ENCODE assay signal across 8 cellular contexts in the genomic region with DNA sequence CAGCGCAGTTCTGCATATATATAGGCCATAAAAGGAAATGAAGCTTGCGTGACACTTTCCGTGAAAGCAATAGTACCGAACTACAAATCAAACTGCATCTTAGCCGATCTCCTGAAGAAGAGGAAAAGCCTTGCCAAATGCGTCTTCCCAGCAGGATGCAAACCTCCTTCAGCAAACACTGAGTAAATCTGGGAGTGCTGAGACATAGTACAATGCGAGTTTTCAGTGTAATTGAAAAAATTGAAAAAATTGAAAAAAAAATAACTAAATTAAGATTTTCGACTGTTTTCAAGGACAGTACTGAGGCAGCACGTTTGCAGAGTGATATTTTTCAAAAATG. TPM values are rescaled to one million over a fixed set of nuclear protein-coding genes. Genes with fewer than 3 reads are reported as not detected.
DNase-seq lines count a peak whose midpoint lies in the region; ATAC-seq, FAIRE-seq and TF ChIP-seq lines count a peak whose summit lies in the region.

No MANE protein-coding gene starts in this region.

- no peaks in the 10 kb centered on the region for H4K20me1 ChIP-seq in astrocyte (ENCODE audit: insufficient read depth, low read length)

- H3K36me3 ChIP-seq in astrocyte (ENCODE audit: insufficient read depth, low read length) = no peaks in the 10 kb centered on the region

- H3K9ac ChIP-seq in astrocyte (ENCODE audit: low read length) = no peak overlapping the region

- peaks cover 6% of the 10 kb centered on the region for H3K4me1 Mint-ChIP-seq in activated CD4-positive, alpha-beta T cell treated with anti-CD3 and anti-CD28 coated beads for 36 hours
- H3K4me1 Mint-ChIP-seq in astrocyte (ENCODE audit: low read depth, unreplicated experiment) (peaks cover 1% of the 10 kb centered on the region), memory B cell (peaks cover 6% of the 10 kb centered on the region)
- peaks cover 8% of the 10 kb centered on the region for H3K4me1 Mint-ChIP-seq in stimulated activated naive CD8-positive, alpha-beta T cell treated with anti-CD3 and anti-CD28 coated beads, Interleukin-15, amount 100 ng/mL, for 72 hours

- no peaks in the 10 kb centered on the region for H3K4me1 ChIP-seq in astrocyte (ENCODE audit: insufficient read depth, low read length)

- H3K9me3 ChIP-seq in astrocyte (ENCODE audit: insufficient read depth, low read depth, low read length) = peaks cover 2% of the 10 kb centered on the region

- H3K9me3 Mint-ChIP-seq in activated CD4-positive, alpha-beta T cell treated with anti-CD3 and anti-CD28 coated beads for 36 hours (ENCODE audit: low read depth) = no peaks in the 10 kb centered on the region
- H3K9me3 Mint-ChIP-seq in astrocyte (ENCODE audit: unreplicated experiment) (peaks cover under 1% of the 10 kb centered on the region), memory B cell (peaks cover 2% of the 10 kb centered on the region)
- no peaks in the 10 kb centered on the region for H3K9me3 Mint-ChIP-seq in stimulated activated naive CD8-positive, alpha-beta T cell treated with anti-CD3 and anti-CD28 coated beads, Interleukin-15, amount 100 ng/mL, for 72 hours

- peaks cover 54% of the 10 kb centered on the region for H3K27me3 Mint-ChIP-seq in activated CD4-positive, alpha-beta T cell treated with anti-CD3 and anti-CD28 coated beads for 36 hours
- H3K27me3 Mint-ChIP-seq in astrocyte (ENCODE audit: low read depth, unreplicated experiment) (peaks cover 27% of the 10 kb centered on the region), memory B cell (peaks cover 23% of the 10 kb centered on the region)
- H3K27me3 Mint-ChIP-seq in stimulated activated naive CD8-positive, alpha-beta T cell treated with anti-CD3 and anti-CD28 coated beads, Interleukin-15, amount 100 ng/mL, for 72 hours = peaks cover 64% of the 10 kb centered on the region

- H3K4me2 ChIP-seq in astrocyte (ENCODE audit: low read length) = peak overlapping the region; percentile 91

- H3K27me3 ChIP-seq in astrocyte (ENCODE audit: insufficient read depth, low read length) = peaks cover 59% of the 10 kb centered on the region

- TF ChIP-seq POLR2A in H54 (IDR thresholded peaks at IDR 0.05; ENCODE audit: low read depth, low read length) = no peak

- no peaks in the 10 kb centered on the region for H3K36me3 Mint-ChIP-seq in activated CD4-positive, alpha-beta T cell treated with anti-CD3 and anti-CD28 coated beads for 36 hours (ENCODE audit: low read depth)
- no peaks in the 10 kb centered on the region for H3K36me3 Mint-ChIP-seq in astrocyte (ENCODE audit: low read depth, unreplicated experiment)
- no peaks in the 10 kb centered on the region for H3K36me3 Mint-ChIP-seq in memory B cell

- H3K4me3 Mint-ChIP-seq in activated CD4-positive, alpha-beta T cell treated with anti-CD3 and anti-CD28 coated beads for 36 hours = peak overlapping the region; percentile 73
- H3K4me3 Mint-ChIP-seq in astrocyte (ENCODE audit: unreplicated experiment) (peak overlapping the region; percentile 91), memory B cell (no peak overlapping the region)
- peak overlapping the region; percentile 78 to 85 for H3K4me3 Mint-ChIP-seq in stimulated activated naive CD8-positive, alpha-beta T cell treated with anti-CD3 and anti-CD28 coated beads, Interleukin-15, amount 100 ng/mL, for 72 hours

- no peak overlapping the region for H2AFZ ChIP-seq in astrocyte (ENCODE audit: low read depth, low read length)

- no peak overlapping the region for H3K27ac Mint-ChIP-seq in activated CD4-positive, alpha-beta T cell treated with anti-CD3 and anti-CD28 coated beads for 36 hours
- H3K27ac Mint-ChIP-seq in astrocyte (ENCODE audit: unreplicated experiment) = no peak overlapping the region
- H3K27ac Mint-ChIP-seq in memory B cell = no peak overlapping the region
- H3K27ac Mint-ChIP-seq in stimulated activated naive CD8-positive, alpha-beta T cell treated with anti-CD3 and anti-CD28 coated beads, Interleukin-15, amount 100 ng/mL, for 72 hours = no peak overlapping the region

- FAIRE-seq in astrocyte (lab: Jason Lieb, UNC) = no peak
- no peak for FAIRE-seq in H54 (lab: Jason Lieb, UNC)

- POLR2A ChIA-PET in activated CD4-positive, alpha-beta T cell treated with anti-CD3 and anti-CD28 coated beads for 36 hours (lab: Charles Lee) = no interaction called here

- peak overlapping the region; percentile 58 for H3K4me3 ChIP-seq in astrocyte (ENCODE audit: insufficient read depth, low read depth, low read length)

- H3K27ac ChIP-seq in astrocyte (ENCODE audit: low read depth, low read length) = no peak overlapping the region

- H3K79me2 ChIP-seq in astrocyte (ENCODE audit: insufficient read depth, low read length) = no peaks in the 10 kb centered on the region

- DNase-seq in activated CD4-positive, alpha-beta T cell treated with anti-CD3 and anti-CD28 coated beads for 36 hours = no peak
- DNase-seq in activated CD4-positive, alpha-beta T cell treated with anti-CD3 and anti-CD28 coated beads for 4 hours = no peak
- DNase-seq in astrocyte (ENCODE audit: low read depth) = no peak
- DNase-seq in memory B cell (ENCODE audit: low spot score in 2 of 2) = no peak
- no peak for DNase-seq in stimulated activated naive CD8-positive, alpha-beta T cell treated with anti-CD3 and anti-CD28 coated beads, Interleukin-15, amount 100 ng/mL, for 72 hours
- no peak for DNase-seq in foreskin melanocyte
- DNase-seq in H54 (ENCODE audit: insufficient read length, low spot score) = no peak

- no peak for ATAC-seq in activated CD4-positive, alpha-beta T cell treated with anti-CD3 and anti-CD28 coated beads for 36 hours
- peak; percentile 25 for ATAC-seq in memory B cell (ENCODE audit: low read depth)
- ATAC-seq in stimulated activated naive CD8-positive, alpha-beta T cell treated with anti-CD3 and anti-CD28 coated beads, Interleukin-15, amount 100 ng/mL, for 72 hours = peak; percentile 7
- no peak for ATAC-seq in activated CD4-positive, CD25-positive, alpha-beta regulatory T cell treated with anti-CD3 and anti-CD28 coated beads, Interleukin-2, amount 50 U/mL, for 24 hours

- intact Hi-C loops in activated CD4-positive, alpha-beta T cell treated with anti-CD3 and anti-CD28 coated beads for 36 hours (cut with DNase I, micrococcal nuclease) = no loop called here

- CTCF ChIA-PET in activated CD4-positive, alpha-beta T cell treated with anti-CD3 and anti-CD28 coated beads for 36 hours (lab: Charles Lee) = interaction anchor here (0.6 to 1.9 kb wide), 23 partner anchors 9 to 280 kb away, joined by 3 to 11 read pairs (median 3); a partner anchor contains a TSS

- TF ChIP-seq CTCF in astrocyte (IDR thresholded peaks at IDR 0.05; ENCODE audit: insufficient read depth, low read depth, low read length) = no peak

RNA-seq across cellular contexts. Expression of a gene that starts 13.4 kb away (rescaled TPM):
- total RNA-seq in activated CD4-positive, alpha-beta T cell treated with anti-CD3 and anti-CD28 coated beads for 36 hours = 10 to 100 TPM; 32.6 to 38.1 TPM
- 33.5 and 41.8 TPM in 2 replicates for total RNA-seq in astrocyte

RNA-seq across cellular contexts. Expression of a gene that starts 31.6 kb away (rescaled TPM):
- total RNA-seq in activated CD4-positive, alpha-beta T cell treated with anti-CD3 and anti-CD28 coated beads for 36 hours = 10 to 100 TPM; 16.5 to 17.5 TPM
- total RNA-seq in astrocyte = 18.3 and 20.7 TPM in 2 replicates

Comparison
In these comparisons a context has a peak if more than half of its experiments do, and no peak if none do; other contexts are left out.
1. ATAC-seq: peak in memory B cell (single experiment) and stimulated activated naive CD8-positive, alpha-beta T cell treated with anti-CD3 and anti-CD28 coated beads, Interleukin-15, amount 100 ng/mL, for 72 hours (single experiment); none in activated CD4-positive, alpha-beta T cell treated with anti-CD3 and anti-CD28 coated beads for 36 hours (single experiment) and activated CD4-positive, CD25-positive, alpha-beta regulatory T cell treated with anti-CD3 and anti-CD28 coated beads, Interleukin-2, amount 50 U/mL, for 24 hours (0 of 2).